Comparison of ENCODE assay signal across 1 cellular context in the genomic region with DNA sequence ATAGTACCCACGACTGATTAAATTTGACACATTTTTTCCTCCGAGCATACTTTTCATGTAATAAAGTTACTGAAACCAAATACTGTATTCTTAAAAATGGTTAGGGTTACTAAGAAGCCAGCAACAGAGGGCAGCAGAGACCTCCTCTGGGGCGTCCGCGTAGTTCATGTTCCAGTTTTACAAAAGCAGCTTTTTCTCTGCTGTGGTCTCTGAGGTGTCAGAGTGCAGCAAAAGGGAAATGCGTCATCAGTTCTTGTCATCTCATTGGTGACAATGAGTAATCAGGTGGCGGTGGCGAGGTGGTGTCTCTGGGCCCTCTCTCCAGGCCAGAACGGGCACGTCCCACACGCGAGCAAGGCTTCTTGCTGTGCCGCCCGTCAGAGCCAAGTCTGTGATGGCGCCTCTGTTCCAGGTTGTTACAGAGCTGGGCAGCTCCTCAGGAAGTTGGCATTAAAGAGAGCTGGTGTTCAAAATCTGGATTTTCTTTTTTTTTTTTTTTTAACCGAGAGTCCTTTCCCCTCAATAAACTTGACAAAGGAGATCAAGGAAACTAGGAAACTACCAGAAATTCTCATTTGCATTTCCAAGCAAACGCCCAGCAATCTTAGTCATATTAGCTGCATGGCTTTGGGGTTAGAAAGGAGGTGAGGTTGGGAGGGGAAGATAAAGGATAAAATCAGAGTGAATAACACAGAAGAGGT.
TF ChIP-seq lines count a peak whose summit lies in the region.

No MANE protein-coding gene starts in this region.

TF ChIP-seq in GM12878, 131 proteins besides CTCF, POLR2A, EP300 and RAD21 (continued from another document):
- TF ChIP-seq, protein P1, sequence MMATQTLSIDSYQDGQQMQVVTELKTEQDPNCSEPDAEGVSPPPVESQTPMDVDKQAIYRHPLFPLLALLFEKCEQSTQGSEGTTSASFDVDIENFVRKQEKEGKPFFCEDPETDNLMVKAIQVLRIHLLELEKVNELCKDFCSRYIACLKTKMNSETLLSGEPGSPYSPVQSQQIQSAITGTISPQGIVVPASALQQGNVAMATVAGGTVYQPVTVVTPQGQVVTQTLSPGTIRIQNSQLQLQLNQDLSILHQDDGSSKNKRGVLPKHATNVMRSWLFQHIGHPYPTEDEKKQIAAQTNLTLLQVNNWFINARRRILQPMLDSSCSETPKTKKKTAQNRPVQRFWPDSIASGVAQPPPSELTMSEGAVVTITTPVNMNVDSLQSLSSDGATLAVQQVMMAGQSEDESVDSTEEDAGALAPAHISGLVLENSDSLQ (IDR thresholded peaks at IDR 0.05): peak; percentile 87
- TF ChIP-seq SP1 (IDR thresholded peaks at IDR 0.05; ENCODE audit: low read depth, low read length): peak; percentile 59
- TF ChIP-seq BHLHE40 (IDR thresholded peaks at IDR 0.05; ENCODE audit: borderline replicate concordance in 1 of 2, low read depth in 2 of 2, low read length in 1 of 2): peak; percentile 69 to 87; a peak in 3 of 4 replicates
- peak; percentile 60; the same call in 1 of the 2 replicates for TF ChIP-seq ZNF24 (IDR thresholded peaks at IDR 0.05)
- TF ChIP-seq, protein P2, sequence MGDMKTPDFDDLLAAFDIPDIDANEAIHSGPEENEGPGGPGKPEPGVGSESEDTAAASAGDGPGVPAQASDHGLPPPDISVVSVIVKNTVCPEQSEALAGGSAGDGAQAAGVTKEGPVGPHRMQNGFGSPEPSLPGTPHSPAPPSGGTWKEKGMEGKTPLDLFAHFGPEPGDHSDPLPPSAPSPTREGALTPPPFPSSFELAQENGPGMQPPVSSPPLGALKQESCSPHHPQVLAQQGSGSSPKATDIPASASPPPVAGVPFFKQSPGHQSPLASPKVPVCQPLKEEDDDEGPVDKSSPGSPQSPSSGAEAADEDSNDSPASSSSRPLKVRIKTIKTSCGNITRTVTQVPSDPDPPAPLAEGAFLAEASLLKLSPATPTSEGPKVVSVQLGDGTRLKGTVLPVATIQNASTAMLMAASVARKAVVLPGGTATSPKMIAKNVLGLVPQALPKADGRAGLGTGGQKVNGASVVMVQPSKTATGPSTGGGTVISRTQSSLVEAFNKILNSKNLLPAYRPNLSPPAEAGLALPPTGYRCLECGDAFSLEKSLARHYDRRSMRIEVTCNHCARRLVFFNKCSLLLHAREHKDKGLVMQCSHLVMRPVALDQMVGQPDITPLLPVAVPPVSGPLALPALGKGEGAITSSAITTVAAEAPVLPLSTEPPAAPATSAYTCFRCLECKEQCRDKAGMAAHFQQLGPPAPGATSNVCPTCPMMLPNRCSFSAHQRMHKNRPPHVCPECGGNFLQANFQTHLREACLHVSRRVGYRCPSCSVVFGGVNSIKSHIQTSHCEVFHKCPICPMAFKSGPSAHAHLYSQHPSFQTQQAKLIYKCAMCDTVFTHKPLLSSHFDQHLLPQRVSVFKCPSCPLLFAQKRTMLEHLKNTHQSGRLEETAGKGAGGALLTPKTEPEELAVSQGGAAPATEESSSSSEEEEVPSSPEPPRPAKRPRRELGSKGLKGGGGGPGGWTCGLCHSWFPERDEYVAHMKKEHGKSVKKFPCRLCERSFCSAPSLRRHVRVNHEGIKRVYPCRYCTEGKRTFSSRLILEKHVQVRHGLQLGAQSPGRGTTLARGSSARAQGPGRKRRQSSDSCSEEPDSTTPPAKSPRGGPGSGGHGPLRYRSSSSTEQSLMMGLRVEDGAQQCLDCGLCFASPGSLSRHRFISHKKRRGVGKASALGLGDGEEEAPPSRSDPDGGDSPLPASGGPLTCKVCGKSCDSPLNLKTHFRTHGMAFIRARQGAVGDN (IDR thresholded peaks at IDR 0.05): peak; percentile 99
- peak; percentile 53 for TF ChIP-seq RELA (IDR thresholded peaks at IDR 0.05; ENCODE audit: borderline replicate concordance, partially characterized antibody)
- TF ChIP-seq, protein P3, sequence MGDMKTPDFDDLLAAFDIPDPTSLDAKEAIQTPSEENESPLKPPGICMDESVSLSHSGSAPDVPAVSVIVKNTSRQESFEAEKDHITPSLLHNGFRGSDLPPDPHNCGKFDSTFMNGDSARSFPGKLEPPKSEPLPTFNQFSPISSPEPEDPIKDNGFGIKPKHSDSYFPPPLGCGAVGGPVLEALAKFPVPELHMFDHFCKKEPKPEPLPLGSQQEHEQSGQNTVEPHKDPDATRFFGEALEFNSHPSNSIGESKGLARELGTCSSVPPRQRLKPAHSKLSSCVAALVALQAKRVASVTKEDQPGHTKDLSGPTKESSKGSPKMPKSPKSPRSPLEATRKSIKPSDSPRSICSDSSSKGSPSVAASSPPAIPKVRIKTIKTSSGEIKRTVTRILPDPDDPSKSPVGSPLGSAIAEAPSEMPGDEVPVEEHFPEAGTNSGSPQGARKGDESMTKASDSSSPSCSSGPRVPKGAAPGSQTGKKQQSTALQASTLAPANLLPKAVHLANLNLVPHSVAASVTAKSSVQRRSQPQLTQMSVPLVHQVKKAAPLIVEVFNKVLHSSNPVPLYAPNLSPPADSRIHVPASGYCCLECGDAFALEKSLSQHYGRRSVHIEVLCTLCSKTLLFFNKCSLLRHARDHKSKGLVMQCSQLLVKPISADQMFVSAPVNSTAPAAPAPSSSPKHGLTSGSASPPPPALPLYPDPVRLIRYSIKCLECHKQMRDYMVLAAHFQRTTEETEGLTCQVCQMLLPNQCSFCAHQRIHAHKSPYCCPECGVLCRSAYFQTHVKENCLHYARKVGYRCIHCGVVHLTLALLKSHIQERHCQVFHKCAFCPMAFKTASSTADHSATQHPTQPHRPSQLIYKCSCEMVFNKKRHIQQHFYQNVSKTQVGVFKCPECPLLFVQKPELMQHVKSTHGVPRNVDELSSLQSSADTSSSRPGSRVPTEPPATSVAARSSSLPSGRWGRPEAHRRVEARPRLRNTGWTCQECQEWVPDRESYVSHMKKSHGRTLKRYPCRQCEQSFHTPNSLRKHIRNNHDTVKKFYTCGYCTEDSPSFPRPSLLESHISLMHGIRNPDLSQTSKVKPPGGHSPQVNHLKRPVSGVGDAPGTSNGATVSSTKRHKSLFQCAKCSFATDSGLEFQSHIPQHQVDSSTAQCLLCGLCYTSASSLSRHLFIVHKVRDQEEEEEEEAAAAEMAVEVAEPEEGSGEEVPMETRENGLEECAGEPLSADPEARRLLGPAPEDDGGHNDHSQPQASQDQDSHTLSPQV (IDR thresholded peaks at IDR 0.05): peak; percentile 94
- no peak; the same call in 1 of the 2 replicates for TF ChIP-seq ZBTB33 (IDR thresholded peaks at IDR 0.05)
- peak; percentile 59 for TF ChIP-seq IKZF1 (conservative IDR thresholded peaks at IDR 0.05)
- peak; percentile 78 for TF ChIP-seq GABPA (IDR thresholded peaks at IDR 0.05; ENCODE audit: low read depth)
- 0 out of 2 replicates have a peak, but pooled peaks have one; percentile 30 for TF ChIP-seq IRF3 (IDR thresholded peaks at IDR 0.05)
- TF ChIP-seq ZSCAN29 (IDR thresholded peaks at IDR 0.05): peak; percentile 24; the same call in 1 of the 2 replicates
- no peak for TF ChIP-seq STAT1 (conservative IDR thresholded peaks at IDR 0.05)
- no peak for TF ChIP-seq EGR1 (IDR thresholded peaks at IDR 0.05; ENCODE audit: borderline replicate concordance in 1 of 2, low read depth in 2 of 2, low read length in 2 of 2)
- TF ChIP-seq TCF12 (IDR thresholded peaks at IDR 0.05; ENCODE audit: low read depth, low read length): peak; percentile 63; the same call in 1 of the 2 replicates
- TF ChIP-seq FOXM1 (IDR thresholded peaks at IDR 0.05; ENCODE audit: low read depth, low read length): peak; percentile 65
- TF ChIP-seq MXI1 (IDR thresholded peaks at IDR 0.05; ENCODE audit: low read depth, low read length): peak; percentile 62; the same call in 1 of the 2 replicates
- TF ChIP-seq ETV6 (conservative IDR thresholded peaks at IDR 0.05 in 1 of 2, IDR thresholded peaks at IDR 0.05 in 1 of 2; ENCODE audit: borderline replicate concordance in 1 of 2, low read depth in 1 of 2): peak in 1 of 2 experiments; percentile 42; a peak in 1 of 4 replicates
- TF ChIP-seq MEF2A (IDR thresholded peaks at IDR 0.05; ENCODE audit: insufficient read depth, low read depth, low read length): peak; percentile 26; the same call in 1 of the 2 replicates
- TF ChIP-seq HDGF (IDR thresholded peaks at IDR 0.05): peak; percentile 67; the same call in 1 of the 2 replicates
- peak; percentile 96 for TF ChIP-seq CREM (IDR thresholded peaks at IDR 0.05; ENCODE audit: low read depth)
- TF ChIP-seq KLF5 (IDR thresholded peaks at IDR 0.05; ENCODE audit: partially characterized antibody): peak; percentile 60
